8 cellular contexts compared by ENCODE assay signal in genomic region chr20:32485126-32485769, GRCh38.
DNase-seq lines count a peak whose midpoint lies in the region; ATAC-seq, FAIRE-seq and TF ChIP-seq lines count a peak whose summit lies in the region.

No MANE protein-coding gene starts in this region.

- peak overlapping the region; percentile 99 for H3K4me3 ChIP-seq in right cardiac atrium (ENCODE audit: low read length)
- H3K4me3 ChIP-seq in vagina, result peak overlapping the region; percentile 66 to 85

- no peaks in the 10 kb centered on the region for H3K36me3 ChIP-seq in vagina

- no peak for TF ChIP-seq POLR2A in vagina (IDR thresholded peaks at IDR 0.05)

- H3K27ac ChIP-seq in right cardiac atrium (ENCODE audit: low read length) (no peak overlapping the region), vagina (peak overlapping the region; percentile 88)

- 4% methylated on average over 17 of the region's 17 CpGs for WGBS in right cardiac atrium

- FAIRE-seq in D721Med (lab: Jason Lieb, UNC), result peak; percentile 21

- intact Hi-C loops in right cardiac atrium (cut with DNase I) (loop anchor here in 1 of 4 donors (10.0 kb wide), 1 partner anchor 120 kb away; no protein-coding TSS in a partner anchor), vagina (cut with DNase I) (no loop called here)

- DNase-seq in D721Med (ENCODE audit: insufficient read length, low spot score) (no peak), HCEC 1CT (peak; percentile 87), NCI-H1436 treated with DMSO at 0.1 percent for 48 hours (lab: John Stamatoyannopoulos, UW) (peak; percentile 28), T-helper 1 cell (peak; percentile 48 to 85 (median 69)), amniotic stem cell (lab: John Stamatoyannopoulos, UW) (peak; percentile 36), right cardiac atrium (peak; percentile 78 to 93 (median 82)), putamen (ENCODE audit: low spot score) (peak; percentile 91), vagina (ENCODE audit: extremely low spot score in 2 of 2) (no peak)

- H3K9me3 ChIP-seq in right cardiac atrium (ENCODE audit: control insufficient read depth, low read length), result no peaks in the 10 kb centered on the region
- no peaks in the 10 kb centered on the region for H3K9me3 ChIP-seq in vagina

- H3K4me1 ChIP-seq in right cardiac atrium (ENCODE audit: control insufficient read depth, insufficient read depth, low read length) (peaks cover 8% of the 10 kb centered on the region), vagina (peaks cover 31% of the 10 kb centered on the region)

- ATAC-seq in right cardiac atrium, result peak; percentile 56 to 64

- TF ChIP-seq CTCF in D721Med (IDR thresholded peaks at IDR 0.05; ENCODE audit: insufficient read depth, missing control alignments) (peak; percentile 65), vagina (IDR thresholded peaks at IDR 0.05) (peak; percentile 41 to 78 (median 56))

- H3K27me3 ChIP-seq in right cardiac atrium (ENCODE audit: control insufficient read depth, insufficient read depth), result no peaks in the 10 kb centered on the region
- no peaks in the 10 kb centered on the region for H3K27me3 ChIP-seq in vagina

Comparison
In these comparisons a context has a peak if more than half of its experiments do, and no peak if none do; other contexts are left out.
1. DNase-seq: peak in HCEC 1CT (single experiment), NCI-H1436 treated with DMSO at 0.1 percent for 48 hours (single experiment), T-helper 1 cell (5 of 5), amniotic stem cell (single experiment), right cardiac atrium (3 of 3) and putamen (single experiment); none in D721Med (single experiment) and vagina (0 of 2).